In genomic region chr10:589961-590680, GRCh38 we compare ENCODE assay signal across 20 cellular contexts.
"Had no signal": no experiment of that assay in that cellular context is flagged by ENCODE, and none has a peak within 500 bp of the region (broad histone marks: within the 10 kb centered on the region; RNA-seq: fewer than 3 reads in every experiment).

No MANE protein-coding gene starts in this region.

- H3K27me3 ChIP-seq: esophagus muscularis mucosa, gastroesophageal sphincter, right lobe of liver, suprapubic skin, thyroid gland had no signal

- H3K27ac ChIP-seq: epithelial cell of prostate, esophagus muscularis mucosa, gastroesophageal sphincter, neutrophil, prostate gland, right lobe of liver, suprapubic skin, thyroid gland had no signal

- H3K36me3 Mint-ChIP-seq: stimulated activated effector memory CD8-positive, alpha-beta T cell treated with anti-CD3 and anti-CD28 coated beads, Interleukin-12 subunit alpha, Interleukin-12 subunit beta, amount 100 ng/mL, for 72 hours had no signal

- H3K4me3 ChIP-seq: esophagus muscularis mucosa, gastroesophageal sphincter, lung, prostate gland, right lobe of liver, suprapubic skin, thyroid gland had no signal

- DNase-seq: cerebellar nuclear complex; effector memory CD8-positive, alpha-beta T cell; glutamatergic neuron; left ventricle myocardium superior; mesendoderm; naive thymus-derived CD4-positive, alpha-beta T cell; right lobe of liver; stimulated activated CD4-positive, alpha-beta T cell treated with anti-CD3 and anti-CD28 coated beads, Interleukin-4, amount 100 ng/mL, for 1 hour; stimulated activated CD8-positive, alpha-beta memory T cell treated with anti-CD3 and anti-CD28 coated beads, Interleukin-4, amount 100 ng/mL, for 48 hours; stimulated activated naive CD8-positive, alpha-beta T cell treated with anti-CD3 and anti-CD28 coated beads, Interleukin-15, Interleukin-2, amounts not matched to agents 100 U/mL and 50 U/mL, for 24 hours; thyroid gland had no signal

- H3K27ac Mint-ChIP-seq: dendritic cell treated with granulocyte-macrophage colony-stimulating factor and Interleukin-4, amounts not matched to agents 40 ng/mL and 50 ng/mL, for 4 days; effector memory CD8-positive, alpha-beta T cell; stimulated activated effector memory CD8-positive, alpha-beta T cell treated with anti-CD3 and anti-CD28 coated beads, Interleukin-12 subunit alpha, Interleukin-12 subunit beta, amount 100 ng/mL, for 72 hours had no signal

- H3K4me1 Mint-ChIP-seq: stimulated activated effector memory CD8-positive, alpha-beta T cell treated with anti-CD3 and anti-CD28 coated beads, Interleukin-12 subunit alpha, Interleukin-12 subunit beta, amount 100 ng/mL, for 72 hours had no signal

- H3K4me1 ChIP-seq: prostate gland, thyroid gland had no signal

- ATAC-seq: effector memory CD8-positive, alpha-beta T cell; gastroesophageal sphincter; left ventricle myocardium superior; naive thymus-derived CD4-positive, alpha-beta T cell; right lobe of liver; stimulated activated effector memory CD8-positive, alpha-beta T cell treated with anti-CD3 and anti-CD28 coated beads, Interleukin-12 subunit alpha, Interleukin-12 subunit beta, amount 100 ng/mL, for 72 hours; stimulated activated naive CD8-positive, alpha-beta T cell treated with anti-CD3 and anti-CD28 coated beads, Interleukin-15, Interleukin-2, amounts not matched to agents 100 U/mL and 50 U/mL, for 24 hours had no signal

- H3K9me3 ChIP-seq: esophagus muscularis mucosa, gastroesophageal sphincter, neutrophil, prostate gland, right lobe of liver, suprapubic skin, thyroid gland had no signal

- H3K36me3 ChIP-seq: esophagus muscularis mucosa, neutrophil, prostate gland, right lobe of liver, suprapubic skin, thyroid gland had no signal

- H3K4me3 Mint-ChIP-seq: dendritic cell treated with granulocyte-macrophage colony-stimulating factor and Interleukin-4, amounts not matched to agents 40 ng/mL and 50 ng/mL, for 4 days; effector memory CD8-positive, alpha-beta T cell; naive thymus-derived CD4-positive, alpha-beta T cell; stimulated activated effector memory CD8-positive, alpha-beta T cell treated with anti-CD3 and anti-CD28 coated beads, Interleukin-12 subunit alpha, Interleukin-12 subunit beta, amount 100 ng/mL, for 72 hours had no signal

- H3K9me3 Mint-ChIP-seq: dendritic cell treated with granulocyte-macrophage colony-stimulating factor and Interleukin-4, amounts not matched to agents 40 ng/mL and 50 ng/mL, for 4 days; effector memory CD8-positive, alpha-beta T cell; stimulated activated effector memory CD8-positive, alpha-beta T cell treated with anti-CD3 and anti-CD28 coated beads, Interleukin-12 subunit alpha, Interleukin-12 subunit beta, amount 100 ng/mL, for 72 hours had no signal
